Comparison of ENCODE assay signal across 1 cellular context in genomic region chr12:7769999-7770398, GRCh38.
TF ChIP-seq lines count a peak whose summit lies in the region.

No MANE protein-coding gene starts in this region.

TF ChIP-seq in GM23338, 12 proteins besides CTCF, POLR2A, EP300 and RAD21 (continued from another document):
- no peak for TF ChIP-seq ZNF462 (CRISPR knock-in tag; IDR thresholded peaks at IDR 0.05)
- no peak for TF ChIP-seq CREB1 (CRISPR knock-in tag; IDR thresholded peaks at IDR 0.05; ENCODE audit: low read depth)
- no peak for TF ChIP-seq EZH2 (IDR thresholded peaks at IDR 0.05; ENCODE audit: low read depth, unreplicated experiment)
- no peak for TF ChIP-seq ZNF114 (CRISPR knock-in tag; IDR thresholded peaks at IDR 0.05)
- no peak for TF ChIP-seq ZNF331 (CRISPR knock-in tag; IDR thresholded peaks at IDR 0.05; ENCODE audit: low read depth)
- no peak for TF ChIP-seq NANOG (IDR thresholded peaks at IDR 0.05; ENCODE audit: borderline replicate concordance)
- TF ChIP-seq ETS1 (IDR thresholded peaks at IDR 0.05): no peak
- no peak for TF ChIP-seq POLR2AphosphoS5 (IDR thresholded peaks at IDR 0.05; ENCODE audit: low read depth)
- no peak for TF ChIP-seq JUNB (IDR thresholded peaks at IDR 0.05; ENCODE audit: unreplicated experiment)
- no peak for TF ChIP-seq STAT1 (IDR thresholded peaks at IDR 0.05; ENCODE audit: unreplicated experiment)
